ENCODE assay signal across 19 cellular contexts in the genomic region with DNA sequence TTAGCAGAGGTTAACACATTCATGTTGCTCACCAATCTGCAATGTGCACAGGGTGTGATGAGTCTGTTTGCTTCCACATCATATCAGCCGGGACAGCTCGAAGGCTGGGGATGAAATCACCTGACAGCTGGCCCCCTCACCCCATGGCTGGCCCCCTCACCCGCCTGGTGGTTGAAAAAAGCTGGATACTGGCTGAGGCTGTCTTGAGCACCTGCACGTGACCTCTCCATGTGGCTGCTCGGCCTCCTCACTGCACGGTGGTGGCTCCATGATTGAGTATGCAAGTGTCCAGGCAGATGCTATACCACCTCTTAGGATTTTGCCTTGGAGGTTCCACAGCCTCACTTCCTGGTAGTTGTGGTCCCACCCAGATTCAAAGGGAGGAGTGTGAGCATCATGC. TPM values are rescaled to one million over a fixed set of nuclear protein-coding genes. Genes with fewer than 3 reads are reported as not detected.
A peak's percentile ranks its signal among the peaks of the same experiment; 100 is the strongest.
DNase-seq lines count a peak whose midpoint lies in the region; ATAC-seq and TF ChIP-seq lines count a peak whose summit lies in the region.
"Had no signal": no experiment of that assay in that cellular context is flagged by ENCODE, and none has a peak within 500 bp of the region (broad histone marks: within the 10 kb centered on the region; RNA-seq: fewer than 3 reads in every experiment).

No MANE protein-coding gene starts in this region.

- ATAC-seq in activated naive CD8-positive, alpha-beta T cell treated with anti-CD3 and anti-CD28 coated beads, Interleukin-2, amount 50 U/mL, for 24 hours, result peak; percentile 46
- ATAC-seq in mucosa of descending colon, result peak; percentile 16
- ATAC-seq: A549; CD8-positive, alpha-beta T cell had no signal

- intact Hi-C loops in mucosa of descending colon (cut with DNase I, micrococcal nuclease), result no loop called here

- peaks cover 26% of the 10 kb centered on the region for H3K4me1 ChIP-seq in mucosa of descending colon (ENCODE audit: low read depth)
- H3K4me1 ChIP-seq: A549, Caco-2 had no signal

- TF ChIP-seq CTCF in WERI-Rb-1 (IDR thresholded peaks at IDR 0.05; ENCODE audit: low read depth, low read length), result no peak
- no peak for TF ChIP-seq CTCF in mucosa of descending colon (IDR thresholded peaks at IDR 0.05)

- H3K4me1 Mint-ChIP-seq in activated naive CD8-positive, alpha-beta T cell treated with anti-CD3 and anti-CD28 coated beads, Interleukin-2, amount 50 U/mL, for 24 hours, result no peaks in the 10 kb centered on the region
- H3K4me1 Mint-ChIP-seq in activated naive CD8-positive, alpha-beta T cell treated with anti-CD3 and anti-CD28 coated beads for 36 hours, result no peaks in the 10 kb centered on the region
- H3K4me1 Mint-ChIP-seq: B cell had no signal

- DNase-seq in activated naive CD8-positive, alpha-beta T cell treated with anti-CD3 and anti-CD28 coated beads, Interleukin-2, amount 50 U/mL, for 24 hours, result no peak
- no peak for DNase-seq in activated naive CD8-positive, alpha-beta T cell treated with anti-CD3 and anti-CD28 coated beads for 36 hours
- DNase-seq in WERI-Rb-1, result no peak
- no peak for DNase-seq in mucosa of descending colon
- no peak for DNase-seq in midbrain (lab: John Stamatoyannopoulos, UW)
- DNase-seq in SIG-M5 treated with dmso at 0.1 percent for 504 hours (lab: John Stamatoyannopoulos, UW; ENCODE audit: unreplicated experiment), result no peak
- no peak for DNase-seq in RKO (ENCODE audit: low spot score)
- DNase-seq: AML-193; Caco-2; Calu3; CD4-positive, alpha-beta T cell; CD8-positive, alpha-beta T cell; DMS79 treated with DMSO at 0.1 percent for 48 hours; GF-D8 had no signal

- no peaks in the 10 kb centered on the region for H3K9me3 Mint-ChIP-seq in activated naive CD8-positive, alpha-beta T cell treated with anti-CD3 and anti-CD28 coated beads, Interleukin-2, amount 50 U/mL, for 24 hours
- H3K9me3 Mint-ChIP-seq in activated naive CD8-positive, alpha-beta T cell treated with anti-CD3 and anti-CD28 coated beads for 36 hours, result no peaks in the 10 kb centered on the region
- H3K9me3 Mint-ChIP-seq: CD4-positive, alpha-beta T cell; CD8-positive, alpha-beta T cell had no signal

- no peaks in the 10 kb centered on the region for H3K36me3 Mint-ChIP-seq in activated naive CD8-positive, alpha-beta T cell treated with anti-CD3 and anti-CD28 coated beads, Interleukin-2, amount 50 U/mL, for 24 hours (ENCODE audit: low read depth)
- H3K36me3 Mint-ChIP-seq in activated naive CD8-positive, alpha-beta T cell treated with anti-CD3 and anti-CD28 coated beads for 36 hours, result no peaks in the 10 kb centered on the region
- H3K36me3 Mint-ChIP-seq: CD8-positive, alpha-beta T cell had no signal

- H3K4me3 ChIP-seq in WERI-Rb-1 (ENCODE audit: low read depth, low read length), result no peak overlapping the region
- no peak overlapping the region for H3K4me3 ChIP-seq in mucosa of descending colon
- H3K4me3 ChIP-seq: A549; BLaER1 treated with 17β-estradiol and CSF1 and Interleukin-3, amounts not matched to agents 10 nM and 100 nM had no signal

- H3K9me3 ChIP-seq in WERI-Rb-1 (ENCODE audit: severe bottlenecking) (no peaks in the 10 kb centered on the region), mucosa of descending colon (no peaks in the 10 kb centered on the region)
- H3K9me3 ChIP-seq: A549; BLaER1 treated with 17β-estradiol and CSF1 and Interleukin-3, amounts not matched to agents 10 nM and 100 nM; Caco-2 had no signal

- no peak overlapping the region for H3K4me3 Mint-ChIP-seq in activated naive CD8-positive, alpha-beta T cell treated with anti-CD3 and anti-CD28 coated beads, Interleukin-2, amount 50 U/mL, for 24 hours
- no peak overlapping the region for H3K4me3 Mint-ChIP-seq in activated naive CD8-positive, alpha-beta T cell treated with anti-CD3 and anti-CD28 coated beads for 36 hours
- H3K4me3 Mint-ChIP-seq: B cell; CD4-positive, alpha-beta T cell; CD8-positive, alpha-beta T cell had no signal

- H3K27me3 Mint-ChIP-seq in activated naive CD8-positive, alpha-beta T cell treated with anti-CD3 and anti-CD28 coated beads, Interleukin-2, amount 50 U/mL, for 24 hours, result no peaks in the 10 kb centered on the region
- H3K27me3 Mint-ChIP-seq in activated naive CD8-positive, alpha-beta T cell treated with anti-CD3 and anti-CD28 coated beads for 36 hours, result no peaks in the 10 kb centered on the region
- H3K27me3 Mint-ChIP-seq: B cell; CD4-positive, alpha-beta T cell had no signal

- H3K36me3 ChIP-seq in WERI-Rb-1 (no peaks in the 10 kb centered on the region), mucosa of descending colon (ENCODE audit: low read depth) (no peaks in the 10 kb centered on the region)
- H3K36me3 ChIP-seq: BLaER1 treated with 17β-estradiol and CSF1 and Interleukin-3, amounts not matched to agents 10 nM and 100 nM had no signal

- H3K27ac ChIP-seq in WERI-Rb-1, result peak overlapping the region; percentile 2; the same call in 1 of the 2 replicates
- H3K27ac ChIP-seq: 22Rv1; A549; BLaER1 treated with 17β-estradiol and CSF1 and Interleukin-3, amounts not matched to agents 10 nM and 100 nM; C4-2B had no signal

- H3K27me3 ChIP-seq in WERI-Rb-1 (ENCODE audit: insufficient read depth, low read depth, severe bottlenecking), result no peaks in the 10 kb centered on the region
- H3K27me3 ChIP-seq: BLaER1 treated with 17β-estradiol and CSF1 and Interleukin-3, amounts not matched to agents 10 nM and 100 nM had no signal

- H3K27ac Mint-ChIP-seq in activated naive CD8-positive, alpha-beta T cell treated with anti-CD3 and anti-CD28 coated beads, Interleukin-2, amount 50 U/mL, for 24 hours, result no peak overlapping the region
- no peak overlapping the region for H3K27ac Mint-ChIP-seq in activated naive CD8-positive, alpha-beta T cell treated with anti-CD3 and anti-CD28 coated beads for 36 hours
- H3K27ac Mint-ChIP-seq: B cell; CD4-positive, alpha-beta T cell; CD8-positive, alpha-beta T cell had no signal

RNA-seq across cellular contexts. Expression of gene SYNDIG1, which starts 29.7 kb away (rescaled TPM):
- total RNA-seq in activated naive CD8-positive, alpha-beta T cell treated with anti-CD3 and anti-CD28 coated beads for 36 hours, result not detected
- under 1 TPM; 0.12 to 0.46 (median 0.35) TPM for total RNA-seq in mucosa of descending colon
- total RNA-seq: B cell; Caco-2; Calu3; CD4-positive, alpha-beta T cell; CD8-positive, alpha-beta T cell had no signal
